8 cellular contexts compared by ENCODE assay signal in genomic region chr2:33395660-33396249, GRCh38.
A peak's percentile ranks its signal among the peaks of the same experiment; 100 is the strongest.
DNase-seq lines count a peak whose midpoint lies in the region; ATAC-seq and TF ChIP-seq lines count a peak whose summit lies in the region.

No MANE protein-coding gene starts in this region.

- peak; percentile 49 for ATAC-seq in GM21423 (IDR thresholded peaks at IDR 0.05; ENCODE audit: unreplicated experiment)
- no peak for ATAC-seq in HG02973 (IDR thresholded peaks at IDR 0.05; ENCODE audit: unreplicated experiment)

- peak; percentile 41 for DNase-seq in RPMI8226
- peak; percentile 59 for DNase-seq in amniotic epithelial cell (ENCODE audit: low read depth)
- peak; percentile 66 for DNase-seq in islet precursor cell
- peak; percentile 17 to 39 for DNase-seq in stimulated activated CD8-positive, alpha-beta memory T cell treated with anti-CD3 and anti-CD28 coated beads, Interleukin-2, amount 100 ng/mL, for 48 hours (ENCODE audit: low read depth in 2 of 2)
- DNase-seq in NCI-H2196 (lab: John Stamatoyannopoulos, UW; ENCODE audit: unreplicated experiment): no peak

- TF ChIP-seq CTCF in C4-2B (conservative IDR thresholded peaks at IDR 0.05): peak; percentile 75

- no peak overlapping the region for H3K27ac ChIP-seq in C4-2B
